In genomic region chr19:58500242-58500641, GRCh38 we compare ENCODE assay signal across 6 cellular contexts. TPM values are rescaled to one million over a fixed set of nuclear protein-coding genes. Genes with fewer than 3 reads are reported as not detected.
DNase-seq lines count a peak whose midpoint lies in the region; ATAC-seq and TF ChIP-seq lines count a peak whose summit lies in the region.

No MANE protein-coding gene starts in this region.

- no peaks in the 10 kb centered on the region for H3K27me3 ChIP-seq in CD8-positive, alpha-beta T cell (ENCODE audit: insufficient read depth, low read length)
- no peaks in the 10 kb centered on the region for H3K27me3 ChIP-seq in left lung

- TF ChIP-seq CTCF in CD8-positive, alpha-beta T cell (IDR thresholded peaks at IDR 0.05): no peak
- TF ChIP-seq CTCF in left lung (IDR thresholded peaks at IDR 0.05): no peak
- TF ChIP-seq CTCF in GM10266 (IDR thresholded peaks at IDR 0.05; ENCODE audit: control insufficient read depth, insufficient read depth, low read depth, missing control alignments): no peak

- no peaks in the 10 kb centered on the region for H3K27me3 Mint-ChIP-seq in CD8-positive, alpha-beta T cell (ENCODE audit: low read depth)
- H3K27me3 Mint-ChIP-seq in activated T-helper 1 cell treated with anti-CD3 and anti-CD28 coated beads, Interleukin-12 subunit alpha, Interleukin-12 subunit beta, Interleukin-2, Interleukin-4 antibody, amounts not matched to agents 30 ng/mL and 10 ng/mL and 1 ng/mL, durations not matched to agents 14 hours and 24 hours and 36 hours (ENCODE audit: insufficient read depth): peaks cover 7% of the 10 kb centered on the region

- H3K4me3 ChIP-seq in CD8-positive, alpha-beta T cell (ENCODE audit: low read depth, low read length): no peak overlapping the region
- H3K4me3 ChIP-seq in left lung: peak overlapping the region; percentile 50 to 62

- ATAC-seq in CD8-positive, alpha-beta T cell: no peak
- no peak for ATAC-seq in left lung

- H3K4me1 Mint-ChIP-seq in CD8-positive, alpha-beta T cell (ENCODE audit: low read depth): peaks cover 25% of the 10 kb centered on the region
- peaks cover 17% of the 10 kb centered on the region for H3K4me1 Mint-ChIP-seq in activated T-helper 1 cell treated with anti-CD3 and anti-CD28 coated beads, Interleukin-12 subunit alpha, Interleukin-12 subunit beta, Interleukin-2, Interleukin-4 antibody, amounts not matched to agents 30 ng/mL and 10 ng/mL and 1 ng/mL, durations not matched to agents 14 hours and 24 hours and 36 hours (ENCODE audit: low read depth)

- peaks cover 17% of the 10 kb centered on the region for H3K4me1 ChIP-seq in CD8-positive, alpha-beta T cell (ENCODE audit: insufficient read depth, low read length)
- H3K4me1 ChIP-seq in left lung: peaks cover 0 to 23% of the 10 kb centered on the region in 2 donors

- H3K36me3 Mint-ChIP-seq in CD8-positive, alpha-beta T cell: peaks cover 2% of the 10 kb centered on the region
- H3K36me3 Mint-ChIP-seq in activated T-helper 1 cell treated with anti-CD3 and anti-CD28 coated beads, Interleukin-12 subunit alpha, Interleukin-12 subunit beta, Interleukin-2, Interleukin-4 antibody, amounts not matched to agents 30 ng/mL and 10 ng/mL and 1 ng/mL, durations not matched to agents 14 hours and 24 hours and 36 hours (ENCODE audit: low read depth): peaks cover 1% of the 10 kb centered on the region

- peaks cover 12% of the 10 kb centered on the region for H3K9me3 Mint-ChIP-seq in CD8-positive, alpha-beta T cell
- peaks cover 7% of the 10 kb centered on the region for H3K9me3 Mint-ChIP-seq in activated T-helper 1 cell treated with anti-CD3 and anti-CD28 coated beads, Interleukin-12 subunit alpha, Interleukin-12 subunit beta, Interleukin-2, Interleukin-4 antibody, amounts not matched to agents 30 ng/mL and 10 ng/mL and 1 ng/mL, durations not matched to agents 14 hours and 24 hours and 36 hours

- no peaks in the 10 kb centered on the region for H3K36me3 ChIP-seq in CD8-positive, alpha-beta T cell (ENCODE audit: insufficient read depth, low read length)
- no peaks in the 10 kb centered on the region for H3K36me3 ChIP-seq in left lung

- no peak overlapping the region for H3K27ac ChIP-seq in CD8-positive, alpha-beta T cell (ENCODE audit: low read depth, low read length)
- H3K27ac ChIP-seq in left lung: no peak overlapping the region

- no peaks in the 10 kb centered on the region for H3K9me3 ChIP-seq in CD8-positive, alpha-beta T cell (ENCODE audit: low read length)
- H3K9me3 ChIP-seq in left lung: no peaks in the 10 kb centered on the region

- intact Hi-C loops in CD8-positive, alpha-beta T cell (cut with DNase I, micrococcal nuclease): no loop called here
- intact Hi-C loops in activated T-helper 1 cell treated with anti-CD3 and anti-CD28 coated beads, Interleukin-12 subunit alpha, Interleukin-12 subunit beta, Interleukin-2, Interleukin-4 antibody, amounts not matched to agents 30 ng/mL and 10 ng/mL and 1 ng/mL, durations not matched to agents 14 hours and 24 hours and 36 hours (cut with micrococcal nuclease): no loop called here
- intact Hi-C loops in left lung (cut with DNase I): no loop called here

- H3K4me3 Mint-ChIP-seq in CD8-positive, alpha-beta T cell: peak overlapping the region; percentile 22
- peak overlapping the region; percentile 91 for H3K4me3 Mint-ChIP-seq in activated T-helper 1 cell treated with anti-CD3 and anti-CD28 coated beads, Interleukin-12 subunit alpha, Interleukin-12 subunit beta, Interleukin-2, Interleukin-4 antibody, amounts not matched to agents 30 ng/mL and 10 ng/mL and 1 ng/mL, durations not matched to agents 14 hours and 24 hours and 36 hours

- CTCF ChIA-PET in CD8-positive, alpha-beta T cell (lab: Charles Lee): interaction anchor here (1.0 to 1.7 kb wide), 3 partner anchors 14 to 20 kb away, joined by 3 to 9 read pairs (median 8); partner anchors contain the start of gene ZBTB45

- H3K27ac Mint-ChIP-seq in CD8-positive, alpha-beta T cell: peak overlapping the region; percentile 96
- H3K27ac Mint-ChIP-seq in activated T-helper 1 cell treated with anti-CD3 and anti-CD28 coated beads, Interleukin-12 subunit alpha, Interleukin-12 subunit beta, Interleukin-2, Interleukin-4 antibody, amounts not matched to agents 30 ng/mL and 10 ng/mL and 1 ng/mL, durations not matched to agents 14 hours and 24 hours and 36 hours: no peak overlapping the region

- POLR2A ChIA-PET in CD8-positive, alpha-beta T cell (lab: Charles Lee): interaction anchor here (1.1 to 2.5 kb wide), 4 partner anchors 19 to 54 kb away, joined by 3 to 10 read pairs (median 5); partner anchors contain the start of genes TRIM28, ZBTB45 and ZNF446

- DNase-seq in CD8-positive, alpha-beta T cell: no peak
- no peak for DNase-seq in activated T-helper 1 cell treated with anti-CD3 and anti-CD28 coated beads, Interleukin-12 subunit alpha, Interleukin-12 subunit beta, Interleukin-2, Interleukin-4 antibody, amounts not matched to agents 30 ng/mL and 10 ng/mL and 1 ng/mL, durations not matched to agents 14 hours and 24 hours and 36 hours (ENCODE audit: low spot score)
- DNase-seq in left lung: no peak
- no peak for DNase-seq in SIG-M5 (lab: John Stamatoyannopoulos, UW)
- no peak for DNase-seq in NCI-H2081 treated with DMSO at 0.1 percent for 48 hours (lab: John Stamatoyannopoulos, UW)
- DNase-seq in GM10266 (ENCODE audit: extremely low spot score): no peak

RNA-seq across cellular contexts. Expression of gene SLC27A5, which starts 11.6 kb away (rescaled TPM):
- total RNA-seq in CD8-positive, alpha-beta T cell: 1 to 10 TPM; 5.5 to 7.9 TPM
- 23.3 and 24.7 TPM in 2 replicates for total RNA-seq in activated T-helper 1 cell treated with anti-CD3 and anti-CD28 coated beads, Interleukin-12 subunit alpha, Interleukin-12 subunit beta, Interleukin-2, Interleukin-4 antibody, amounts not matched to agents 30 ng/mL and 10 ng/mL and 1 ng/mL, durations not matched to agents 14 hours and 24 hours and 36 hours
- 10 to 100 TPM in 1 of 2 donors, 1 to 10 TPM in 1; 6.2 to 11.8 TPM for total RNA-seq in left lung

RNA-seq across cellular contexts. Expression of gene ZBTB45, which starts 19.4 kb away (rescaled TPM):
- total RNA-seq in CD8-positive, alpha-beta T cell: 1 to 10 TPM; 4.8 to 5.6 TPM
- total RNA-seq in activated T-helper 1 cell treated with anti-CD3 and anti-CD28 coated beads, Interleukin-12 subunit alpha, Interleukin-12 subunit beta, Interleukin-2, Interleukin-4 antibody, amounts not matched to agents 30 ng/mL and 10 ng/mL and 1 ng/mL, durations not matched to agents 14 hours and 24 hours and 36 hours: 15.9 and 17.4 TPM in 2 replicates
- 10 to 100 TPM; 12.7 to 17.7 TPM for total RNA-seq in left lung

RNA-seq across cellular contexts. Expression of gene ZNF446, which starts 24.1 kb away (rescaled TPM):
- 10 to 100 TPM; 14.6 to 16.5 TPM for total RNA-seq in CD8-positive, alpha-beta T cell
- total RNA-seq in activated T-helper 1 cell treated with anti-CD3 and anti-CD28 coated beads, Interleukin-12 subunit alpha, Interleukin-12 subunit beta, Interleukin-2, Interleukin-4 antibody, amounts not matched to agents 30 ng/mL and 10 ng/mL and 1 ng/mL, durations not matched to agents 14 hours and 24 hours and 36 hours: 6.6 and 6.7 TPM in 2 replicates
- total RNA-seq in left lung: 1 to 10 TPM; 6.2 to 6.6 TPM

RNA-seq across cellular contexts. Expression of gene ZNF324, which starts 33.4 kb away (rescaled TPM):
- total RNA-seq in CD8-positive, alpha-beta T cell: 10 to 100 TPM; 26.9 to 30.5 TPM
- total RNA-seq in activated T-helper 1 cell treated with anti-CD3 and anti-CD28 coated beads, Interleukin-12 subunit alpha, Interleukin-12 subunit beta, Interleukin-2, Interleukin-4 antibody, amounts not matched to agents 30 ng/mL and 10 ng/mL and 1 ng/mL, durations not matched to agents 14 hours and 24 hours and 36 hours: 12.8 and 15.5 TPM in 2 replicates
- total RNA-seq in left lung: 1 to 10 TPM; 7.1 to 9.5 TPM

RNA-seq across cellular contexts. Expression of gene TRIM28, which starts 43.6 kb away (rescaled TPM):
- total RNA-seq in CD8-positive, alpha-beta T cell: 100 to 1,000 TPM; 525 to 549 TPM
- 664 and 687 TPM in 2 replicates for total RNA-seq in activated T-helper 1 cell treated with anti-CD3 and anti-CD28 coated beads, Interleukin-12 subunit alpha, Interleukin-12 subunit beta, Interleukin-2, Interleukin-4 antibody, amounts not matched to agents 30 ng/mL and 10 ng/mL and 1 ng/mL, durations not matched to agents 14 hours and 24 hours and 36 hours
- 100 to 1,000 TPM; 231 to 261 TPM for total RNA-seq in left lung
